ENCODE assay signal across 8 cellular contexts in genomic region chr9:110142868-110143866, GRCh38.
DNase-seq lines count a peak whose midpoint lies in the region; ATAC-seq and TF ChIP-seq lines count a peak whose summit lies in the region.

No MANE protein-coding gene starts in this region.

- H3K14ac ChIP-seq in neuronal stem cell (ENCODE audit: low read length), result no peak overlapping the region

- in situ Hi-C loops in HAP-1 (cut with MboI; ENCODE audit: low sequenced_read_pairs), result no loop called here

- H3K4ac ChIP-seq in neuronal stem cell (ENCODE audit: low read length), result no peak overlapping the region

- TF ChIP-seq CTCF in GM10248 (IDR thresholded peaks at IDR 0.05; ENCODE audit: control extremely low read depth, extremely low read depth, low read depth, missing control alignments) (peak; percentile 43), cardiac muscle cell (IDR thresholded peaks at IDR 0.05; ENCODE audit: low read depth, low read length) (peak; percentile 2)

- H3K27ac ChIP-seq in cardiac muscle cell (peak overlapping the region; percentile 54), neuronal stem cell (replicated peaks; ENCODE audit: low read length) (no peak overlapping the region)

- no peak overlapping the region for H3K23ac ChIP-seq in neuronal stem cell (ENCODE audit: low read depth, low read length, poor library complexity)

- H3K27me3 ChIP-seq in cardiac muscle cell (no peaks in the 10 kb centered on the region), neuronal stem cell (ENCODE audit: control insufficient read depth in 3 of 3, insufficient read depth in 3 of 3, low read depth in 1 of 3, low read length in 3 of 3) (no peaks in the 10 kb centered on the region), HAP-1 (ENCODE audit: low read depth) (no peaks in the 10 kb centered on the region)

- H2BK15ac ChIP-seq in neuronal stem cell (ENCODE audit: low read length), result no peak overlapping the region

- CTCF ChIA-PET in GM10248 (lab: Yijun Ruan, JAX), result interaction anchor here (0.6 to 4.2 kb wide), 24 partner anchors 10 to 569 kb away, joined by 3 to 33 read pairs (median 4); no protein-coding TSS in a partner anchor

- H2BK12ac ChIP-seq in neuronal stem cell (ENCODE audit: low read length), result no peak overlapping the region

- no peak overlapping the region for H4K8ac ChIP-seq in neuronal stem cell (ENCODE audit: low read depth, low read length)

- H2AK5ac ChIP-seq in neuronal stem cell (ENCODE audit: low read depth, low read length), result no peak overlapping the region

- no peak overlapping the region for H2AFZ ChIP-seq in neuronal stem cell (ENCODE audit: low read length)

- H3K4me1 ChIP-seq in cardiac muscle cell (ENCODE audit: low read depth), result peaks cover 26% of the 10 kb centered on the region
- H3K4me1 ChIP-seq in neuronal stem cell (ENCODE audit: control insufficient read depth in 2 of 2, insufficient read depth in 1 of 2, low read depth in 1 of 2, low read length in 2 of 2), result peaks cover under 1 to 2% of the 10 kb centered on the region in 2 donors
- no peaks in the 10 kb centered on the region for H3K4me1 ChIP-seq in HAP-1

- no CpG with 5 or more reads among the region's 4 CpGs for WGBS in neuronal stem cell (ENCODE audit: extremely low coverage in 2 of 2, insufficient read length in 2 of 2, insufficient replicate concordance in 1 of 2), 2 donors

- no peak overlapping the region for H4K91ac ChIP-seq in neuronal stem cell (ENCODE audit: low read depth, low read length, poor library complexity)

- no peak overlapping the region for H3K18ac ChIP-seq in neuronal stem cell (ENCODE audit: low read length)

- DNase-seq in GM10248 (ENCODE audit: extremely low spot score) (no peak), SHP77 (lab: John Stamatoyannopoulos, UW) (peak; percentile 12 to 36), cardiac muscle cell (ENCODE audit: low read depth in 1 of 2, low spot score in 1 of 2) (peak; percentile 30 to 35), neuronal stem cell (ENCODE audit: low spot score) (no peak), HAP-1 (ENCODE audit: low spot score in 2 of 2) (no peak)
- no peak for DNase-seq in stimulated activated CD8-positive, alpha-beta memory T cell treated with anti-CD3 and anti-CD28 coated beads, Interleukin-4, amount 100 ng/mL, for 48 hours

- H3K9me3 ChIP-seq in cardiac muscle cell (ENCODE audit: low read depth) (no peaks in the 10 kb centered on the region), neuronal stem cell (replicated peaks in 1 of 2; ENCODE audit: control insufficient read depth in 2 of 2, insufficient read depth in 1 of 2, low read depth in 1 of 2, low read length in 2 of 2) (no peaks in the 10 kb centered on the region), HAP-1 (no peaks in the 10 kb centered on the region)

- peaks cover 2% of the 10 kb centered on the region for H3K79me1 ChIP-seq in neuronal stem cell (ENCODE audit: low read depth, low read length)

- POLR2A ChIA-PET in GM10248 (lab: Yijun Ruan, JAX), result interaction anchor here (0.8 kb wide), 1 partner anchor 14 kb away, joined by 10 read pairs; no protein-coding TSS in a partner anchor

- H2BK120ac ChIP-seq in neuronal stem cell (ENCODE audit: low read depth, low read length), result no peak overlapping the region

- H3K4me3 ChIP-seq in cardiac muscle cell (no peak overlapping the region), neuronal stem cell (ENCODE audit: low read length in 2 of 2) (no peak overlapping the region), HAP-1 (no peak overlapping the region)

- ATAC-seq in GM19452 (IDR thresholded peaks at IDR 0.05; ENCODE audit: unreplicated experiment) (peak; percentile 47), HG03432 (IDR thresholded peaks at IDR 0.05; ENCODE audit: unreplicated experiment) (peak; percentile 55)

- no peak overlapping the region for H2BK5ac ChIP-seq in neuronal stem cell (ENCODE audit: low read length)

- H3K4me2 ChIP-seq in neuronal stem cell (ENCODE audit: insufficient read depth, low read length, poor library complexity, severe bottlenecking), result no peak overlapping the region

- H3K9ac ChIP-seq in neuronal stem cell (ENCODE audit: low read depth, low read length, poor library complexity), result no peak overlapping the region

- peaks cover 11% of the 10 kb centered on the region for H3K36me3 ChIP-seq in cardiac muscle cell
- H3K36me3 ChIP-seq in neuronal stem cell (replicated peaks in 1 of 2; ENCODE audit: control insufficient read depth in 2 of 2, insufficient read depth in 2 of 2, low read length in 2 of 2), result peaks cover 5 to 64% of the 10 kb centered on the region in 2 donors
- H3K36me3 ChIP-seq in HAP-1 (replicated peaks), result no peaks in the 10 kb centered on the region

Comparison
In these comparisons a context has a peak if more than half of its experiments do, and no peak if none do; other contexts are left out.
1. DNase-seq: peak in SHP77 (2 of 2) and cardiac muscle cell (2 of 2); none in GM10248 (single experiment), stimulated activated CD8-positive, alpha-beta memory T cell treated with anti-CD3 and anti-CD28 coated beads, Interleukin-4, amount 100 ng/mL, for 48 hours (single experiment), neuronal stem cell (single experiment) and HAP-1 (0 of 2).